ENCODE assay signal across 1 cellular context in the genomic region with DNA sequence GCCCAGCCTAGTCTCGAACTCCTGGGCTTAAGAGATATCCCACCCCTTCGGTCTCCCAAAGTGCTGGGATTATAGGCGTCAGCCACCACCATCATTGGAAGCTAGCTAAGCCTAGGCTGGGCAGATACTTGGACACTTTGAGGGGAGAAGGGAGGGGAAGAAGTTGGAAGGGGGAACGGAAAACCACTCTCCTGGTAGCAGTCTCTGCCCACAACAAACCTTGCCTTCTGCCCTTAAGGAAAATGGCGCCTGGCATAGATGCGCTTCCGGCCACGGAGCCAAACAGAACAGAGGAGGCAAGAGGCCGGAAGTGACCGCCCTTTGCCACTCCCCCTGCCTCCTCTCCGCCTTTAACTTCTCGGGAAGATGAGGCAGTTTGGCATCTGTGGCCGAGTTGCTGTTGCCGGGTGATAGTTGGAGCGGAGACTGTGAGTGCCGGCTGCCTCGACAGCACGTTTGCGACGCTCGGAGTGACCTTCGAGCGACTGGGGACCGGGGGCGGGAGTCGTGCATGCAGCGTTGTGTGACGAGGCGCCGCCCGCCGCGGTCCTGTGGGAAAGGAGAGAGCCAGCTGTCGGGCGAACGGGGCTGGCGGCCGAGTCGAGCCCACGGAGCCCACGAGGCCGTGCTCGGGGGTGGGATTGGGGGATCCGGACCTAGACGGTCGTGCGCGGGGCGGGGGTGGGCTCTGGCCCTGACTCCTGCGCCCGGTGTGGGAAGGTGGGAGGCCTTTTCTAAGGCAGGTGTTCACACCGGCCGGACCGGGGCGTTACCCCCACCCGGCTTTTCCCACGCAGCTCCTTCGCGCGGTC.
TF ChIP-seq lines count a peak whose summit lies in the region.

A gene (plus strand): TSS at position 327 of the 812 bp plus-strand sequence. CDS start 1,143 bp downstream, outside the sequence.

TF ChIP-seq in K562, 482 proteins besides CTCF, POLR2A, EP300 and RAD21 (continued from another document and continues in another):
- TF ChIP-seq, protein P1, sequence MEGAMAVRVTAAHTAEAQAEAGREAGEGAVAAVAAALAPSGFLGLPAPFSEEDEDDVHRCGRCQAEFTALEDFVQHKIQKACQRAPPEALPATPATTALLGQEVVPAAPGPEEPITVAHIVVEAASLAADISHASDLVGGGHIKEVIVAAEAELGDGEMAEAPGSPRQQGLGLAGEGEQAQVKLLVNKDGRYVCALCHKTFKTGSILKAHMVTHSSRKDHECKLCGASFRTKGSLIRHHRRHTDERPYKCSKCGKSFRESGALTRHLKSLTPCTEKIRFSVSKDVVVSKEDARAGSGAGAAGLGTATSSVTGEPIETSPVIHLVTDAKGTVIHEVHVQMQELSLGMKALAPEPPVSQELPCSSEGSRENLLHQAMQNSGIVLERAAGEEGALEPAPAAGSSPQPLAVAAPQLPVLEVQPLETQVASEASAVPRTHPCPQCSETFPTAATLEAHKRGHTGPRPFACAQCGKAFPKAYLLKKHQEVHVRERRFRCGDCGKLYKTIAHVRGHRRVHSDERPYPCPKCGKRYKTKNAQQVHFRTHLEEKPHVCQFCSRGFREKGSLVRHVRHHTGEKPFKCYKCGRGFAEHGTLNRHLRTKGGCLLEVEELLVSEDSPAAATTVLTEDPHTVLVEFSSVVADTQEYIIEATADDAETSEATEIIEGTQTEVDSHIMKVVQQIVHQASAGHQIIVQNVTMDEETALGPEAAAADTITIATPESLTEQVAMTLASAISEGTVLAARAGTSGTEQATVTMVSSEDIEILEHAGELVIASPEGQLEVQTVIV (CRISPR knock-in tag; IDR thresholded peaks at IDR 0.05; ENCODE audit: borderline replicate concordance): no peak
- TF ChIP-seq SAFB (IDR thresholded peaks at IDR 0.05; ENCODE audit: borderline replicate concordance, low read depth, low read length): peak; percentile 86
- peak; percentile 78 for TF ChIP-seq TBP (optimal IDR thresholded peaks at IDR 0.05; ENCODE audit: low read depth, low read length)
- TF ChIP-seq, protein P2, sequence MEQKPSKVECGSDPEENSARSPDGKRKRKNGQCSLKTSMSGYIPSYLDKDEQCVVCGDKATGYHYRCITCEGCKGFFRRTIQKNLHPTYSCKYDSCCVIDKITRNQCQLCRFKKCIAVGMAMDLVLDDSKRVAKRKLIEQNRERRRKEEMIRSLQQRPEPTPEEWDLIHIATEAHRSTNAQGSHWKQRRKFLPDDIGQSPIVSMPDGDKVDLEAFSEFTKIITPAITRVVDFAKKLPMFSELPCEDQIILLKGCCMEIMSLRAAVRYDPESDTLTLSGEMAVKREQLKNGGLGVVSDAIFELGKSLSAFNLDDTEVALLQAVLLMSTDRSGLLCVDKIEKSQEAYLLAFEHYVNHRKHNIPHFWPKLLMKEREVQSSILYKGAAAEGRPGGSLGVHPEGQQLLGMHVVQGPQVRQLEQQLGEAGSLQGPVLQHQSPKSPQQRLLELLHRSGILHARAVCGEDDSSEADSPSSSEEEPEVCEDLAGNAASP (IDR thresholded peaks at IDR 0.05): no peak
- TF ChIP-seq GATAD2B (IDR thresholded peaks at IDR 0.05; ENCODE audit: borderline replicate concordance): no peak
- no peak for TF ChIP-seq MEIS2 (IDR thresholded peaks at IDR 0.05; ENCODE audit: partially characterized antibody)
- no peak for TF ChIP-seq ELF2 (CRISPR knock-in tag; IDR thresholded peaks at IDR 0.05)
- TF ChIP-seq ZNF668 (CRISPR knock-in tag; IDR thresholded peaks at IDR 0.05): no peak
- no peak for TF ChIP-seq DDX20 (tag; IDR thresholded peaks at IDR 0.05; ENCODE audit: low read depth)
- TF ChIP-seq ZBTB1 (CRISPR knock-in tag; IDR thresholded peaks at IDR 0.05; ENCODE audit: borderline replicate concordance, low read depth): peak; percentile 31; the same call in 1 of the 2 replicates
- TF ChIP-seq ZNF561 (CRISPR knock-in tag; conservative IDR thresholded peaks at IDR 0.05): no peak
- TF ChIP-seq ZNF699 (CRISPR knock-in tag; IDR thresholded peaks at IDR 0.05; ENCODE audit: insufficient replicate concordance): no peak
- TF ChIP-seq KLF13 (tag; IDR thresholded peaks at IDR 0.05; ENCODE audit: borderline replicate concordance, low read depth): peak; percentile 41; the same call in 1 of the 2 replicates
- peak in 1 of 2 experiments; percentile 74; a peak in 1 of 3 replicates for TF ChIP-seq CBX3 (IDR thresholded peaks at IDR 0.05; ENCODE audit: borderline replicate concordance in 1 of 2, low read length in 2 of 2)
- no peak for TF ChIP-seq HNRNPL (IDR thresholded peaks at IDR 0.05; ENCODE audit: low read depth, low read length)
- peak; percentile 89 for TF ChIP-seq ETV1 (tag; conservative IDR thresholded peaks at IDR 0.05; ENCODE audit: low read depth)
- TF ChIP-seq, protein P3, sequence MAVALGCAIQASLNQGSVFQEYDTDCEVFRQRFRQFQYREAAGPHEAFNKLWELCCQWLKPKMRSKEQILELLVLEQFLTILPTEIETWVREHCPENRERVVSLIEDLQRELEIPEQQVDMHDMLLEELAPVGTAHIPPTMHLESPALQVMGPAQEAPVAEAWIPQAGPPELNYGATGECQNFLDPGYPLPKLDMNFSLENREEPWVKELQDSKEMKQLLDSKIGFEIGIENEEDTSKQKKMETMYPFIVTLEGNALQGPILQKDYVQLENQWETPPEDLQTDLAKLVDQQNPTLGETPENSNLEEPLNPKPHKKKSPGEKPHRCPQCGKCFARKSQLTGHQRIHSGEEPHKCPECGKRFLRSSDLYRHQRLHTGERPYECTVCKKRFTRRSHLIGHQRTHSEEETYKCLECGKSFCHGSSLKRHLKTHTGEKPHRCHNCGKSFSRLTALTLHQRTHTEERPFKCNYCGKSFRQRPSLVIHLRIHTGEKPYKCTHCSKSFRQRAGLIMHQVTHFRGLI (CRISPR knock-in tag; IDR thresholded peaks at IDR 0.05): no peak
- no peak for TF ChIP-seq ZNF780A (CRISPR knock-in tag; IDR thresholded peaks at IDR 0.05)
- TF ChIP-seq, protein P4, sequence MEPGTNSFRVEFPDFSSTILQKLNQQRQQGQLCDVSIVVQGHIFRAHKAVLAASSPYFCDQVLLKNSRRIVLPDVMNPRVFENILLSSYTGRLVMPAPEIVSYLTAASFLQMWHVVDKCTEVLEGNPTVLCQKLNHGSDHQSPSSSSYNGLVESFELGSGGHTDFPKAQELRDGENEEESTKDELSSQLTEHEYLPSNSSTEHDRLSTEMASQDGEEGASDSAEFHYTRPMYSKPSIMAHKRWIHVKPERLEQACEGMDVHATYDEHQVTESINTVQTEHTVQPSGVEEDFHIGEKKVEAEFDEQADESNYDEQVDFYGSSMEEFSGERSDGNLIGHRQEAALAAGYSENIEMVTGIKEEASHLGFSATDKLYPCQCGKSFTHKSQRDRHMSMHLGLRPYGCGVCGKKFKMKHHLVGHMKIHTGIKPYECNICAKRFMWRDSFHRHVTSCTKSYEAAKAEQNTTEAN (CRISPR knock-in tag; IDR thresholded peaks at IDR 0.05): no peak
- TF ChIP-seq, protein P5, sequence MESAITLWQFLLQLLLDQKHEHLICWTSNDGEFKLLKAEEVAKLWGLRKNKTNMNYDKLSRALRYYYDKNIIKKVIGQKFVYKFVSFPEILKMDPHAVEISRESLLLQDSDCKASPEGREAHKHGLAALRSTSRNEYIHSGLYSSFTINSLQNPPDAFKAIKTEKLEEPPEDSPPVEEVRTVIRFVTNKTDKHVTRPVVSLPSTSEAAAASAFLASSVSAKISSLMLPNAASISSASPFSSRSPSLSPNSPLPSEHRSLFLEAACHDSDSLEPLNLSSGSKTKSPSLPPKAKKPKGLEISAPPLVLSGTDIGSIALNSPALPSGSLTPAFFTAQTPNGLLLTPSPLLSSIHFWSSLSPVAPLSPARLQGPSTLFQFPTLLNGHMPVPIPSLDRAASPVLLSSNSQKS (CRISPR knock-in tag; IDR thresholded peaks at IDR 0.05): no peak
- no peak for TF ChIP-seq ZNF263 (CRISPR knock-in tag; IDR thresholded peaks at IDR 0.05; ENCODE audit: borderline replicate concordance)
- TF ChIP-seq CREB1 (IDR thresholded peaks at IDR 0.05): peak; percentile 58; the same call in 1 of the 2 replicates
- peak; percentile 80 for TF ChIP-seq CREB1 (CRISPR knock-in tag; IDR thresholded peaks at IDR 0.05)
- no peak for TF ChIP-seq ZNF121 (CRISPR knock-in tag; conservative IDR thresholded peaks at IDR 0.05)
- no peak for TF ChIP-seq ZKSCAN3 (CRISPR knock-in tag; IDR thresholded peaks at IDR 0.05)
- TF ChIP-seq ZNF24 (IDR thresholded peaks at IDR 0.05): no peak
- TF ChIP-seq, protein P6, sequence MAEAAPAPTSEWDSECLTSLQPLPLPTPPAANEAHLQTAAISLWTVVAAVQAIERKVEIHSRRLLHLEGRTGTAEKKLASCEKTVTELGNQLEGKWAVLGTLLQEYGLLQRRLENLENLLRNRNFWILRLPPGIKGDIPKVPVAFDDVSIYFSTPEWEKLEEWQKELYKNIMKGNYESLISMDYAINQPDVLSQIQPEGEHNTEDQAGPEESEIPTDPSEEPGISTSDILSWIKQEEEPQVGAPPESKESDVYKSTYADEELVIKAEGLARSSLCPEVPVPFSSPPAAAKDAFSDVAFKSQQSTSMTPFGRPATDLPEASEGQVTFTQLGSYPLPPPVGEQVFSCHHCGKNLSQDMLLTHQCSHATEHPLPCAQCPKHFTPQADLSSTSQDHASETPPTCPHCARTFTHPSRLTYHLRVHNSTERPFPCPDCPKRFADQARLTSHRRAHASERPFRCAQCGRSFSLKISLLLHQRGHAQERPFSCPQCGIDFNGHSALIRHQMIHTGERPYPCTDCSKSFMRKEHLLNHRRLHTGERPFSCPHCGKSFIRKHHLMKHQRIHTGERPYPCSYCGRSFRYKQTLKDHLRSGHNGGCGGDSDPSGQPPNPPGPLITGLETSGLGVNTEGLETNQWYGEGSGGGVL (CRISPR knock-in tag; IDR thresholded peaks at IDR 0.05): no peak
- no peak for TF ChIP-seq HEY1 (CRISPR knock-in tag; IDR thresholded peaks at IDR 0.05; ENCODE audit: borderline replicate concordance)
- TF ChIP-seq, protein P7, sequence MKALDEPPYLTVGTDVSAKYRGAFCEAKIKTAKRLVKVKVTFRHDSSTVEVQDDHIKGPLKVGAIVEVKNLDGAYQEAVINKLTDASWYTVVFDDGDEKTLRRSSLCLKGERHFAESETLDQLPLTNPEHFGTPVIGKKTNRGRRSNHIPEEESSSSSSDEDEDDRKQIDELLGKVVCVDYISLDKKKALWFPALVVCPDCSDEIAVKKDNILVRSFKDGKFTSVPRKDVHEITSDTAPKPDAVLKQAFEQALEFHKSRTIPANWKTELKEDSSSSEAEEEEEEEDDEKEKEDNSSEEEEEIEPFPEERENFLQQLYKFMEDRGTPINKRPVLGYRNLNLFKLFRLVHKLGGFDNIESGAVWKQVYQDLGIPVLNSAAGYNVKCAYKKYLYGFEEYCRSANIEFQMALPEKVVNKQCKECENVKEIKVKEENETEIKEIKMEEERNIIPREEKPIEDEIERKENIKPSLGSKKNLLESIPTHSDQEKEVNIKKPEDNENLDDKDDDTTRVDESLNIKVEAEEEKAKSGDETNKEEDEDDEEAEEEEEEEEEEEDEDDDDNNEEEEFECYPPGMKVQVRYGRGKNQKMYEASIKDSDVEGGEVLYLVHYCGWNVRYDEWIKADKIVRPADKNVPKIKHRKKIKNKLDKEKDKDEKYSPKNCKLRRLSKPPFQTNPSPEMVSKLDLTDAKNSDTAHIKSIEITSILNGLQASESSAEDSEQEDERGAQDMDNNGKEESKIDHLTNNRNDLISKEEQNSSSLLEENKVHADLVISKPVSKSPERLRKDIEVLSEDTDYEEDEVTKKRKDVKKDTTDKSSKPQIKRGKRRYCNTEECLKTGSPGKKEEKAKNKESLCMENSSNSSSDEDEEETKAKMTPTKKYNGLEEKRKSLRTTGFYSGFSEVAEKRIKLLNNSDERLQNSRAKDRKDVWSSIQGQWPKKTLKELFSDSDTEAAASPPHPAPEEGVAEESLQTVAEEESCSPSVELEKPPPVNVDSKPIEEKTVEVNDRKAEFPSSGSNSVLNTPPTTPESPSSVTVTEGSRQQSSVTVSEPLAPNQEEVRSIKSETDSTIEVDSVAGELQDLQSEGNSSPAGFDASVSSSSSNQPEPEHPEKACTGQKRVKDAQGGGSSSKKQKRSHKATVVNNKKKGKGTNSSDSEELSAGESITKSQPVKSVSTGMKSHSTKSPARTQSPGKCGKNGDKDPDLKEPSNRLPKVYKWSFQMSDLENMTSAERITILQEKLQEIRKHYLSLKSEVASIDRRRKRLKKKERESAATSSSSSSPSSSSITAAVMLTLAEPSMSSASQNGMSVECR (CRISPR knock-in tag; IDR thresholded peaks at IDR 0.05): peak; percentile 53; the same call in 1 of the 2 replicates
- TF ChIP-seq KAT8 (IDR thresholded peaks at IDR 0.05; ENCODE audit: low read depth): no peak
- TF ChIP-seq POLR3A (IDR thresholded peaks at IDR 0.05; ENCODE audit: borderline replicate concordance, extremely low read depth, insufficient read depth, insufficient read length): no peak
- TF ChIP-seq, protein P8, sequence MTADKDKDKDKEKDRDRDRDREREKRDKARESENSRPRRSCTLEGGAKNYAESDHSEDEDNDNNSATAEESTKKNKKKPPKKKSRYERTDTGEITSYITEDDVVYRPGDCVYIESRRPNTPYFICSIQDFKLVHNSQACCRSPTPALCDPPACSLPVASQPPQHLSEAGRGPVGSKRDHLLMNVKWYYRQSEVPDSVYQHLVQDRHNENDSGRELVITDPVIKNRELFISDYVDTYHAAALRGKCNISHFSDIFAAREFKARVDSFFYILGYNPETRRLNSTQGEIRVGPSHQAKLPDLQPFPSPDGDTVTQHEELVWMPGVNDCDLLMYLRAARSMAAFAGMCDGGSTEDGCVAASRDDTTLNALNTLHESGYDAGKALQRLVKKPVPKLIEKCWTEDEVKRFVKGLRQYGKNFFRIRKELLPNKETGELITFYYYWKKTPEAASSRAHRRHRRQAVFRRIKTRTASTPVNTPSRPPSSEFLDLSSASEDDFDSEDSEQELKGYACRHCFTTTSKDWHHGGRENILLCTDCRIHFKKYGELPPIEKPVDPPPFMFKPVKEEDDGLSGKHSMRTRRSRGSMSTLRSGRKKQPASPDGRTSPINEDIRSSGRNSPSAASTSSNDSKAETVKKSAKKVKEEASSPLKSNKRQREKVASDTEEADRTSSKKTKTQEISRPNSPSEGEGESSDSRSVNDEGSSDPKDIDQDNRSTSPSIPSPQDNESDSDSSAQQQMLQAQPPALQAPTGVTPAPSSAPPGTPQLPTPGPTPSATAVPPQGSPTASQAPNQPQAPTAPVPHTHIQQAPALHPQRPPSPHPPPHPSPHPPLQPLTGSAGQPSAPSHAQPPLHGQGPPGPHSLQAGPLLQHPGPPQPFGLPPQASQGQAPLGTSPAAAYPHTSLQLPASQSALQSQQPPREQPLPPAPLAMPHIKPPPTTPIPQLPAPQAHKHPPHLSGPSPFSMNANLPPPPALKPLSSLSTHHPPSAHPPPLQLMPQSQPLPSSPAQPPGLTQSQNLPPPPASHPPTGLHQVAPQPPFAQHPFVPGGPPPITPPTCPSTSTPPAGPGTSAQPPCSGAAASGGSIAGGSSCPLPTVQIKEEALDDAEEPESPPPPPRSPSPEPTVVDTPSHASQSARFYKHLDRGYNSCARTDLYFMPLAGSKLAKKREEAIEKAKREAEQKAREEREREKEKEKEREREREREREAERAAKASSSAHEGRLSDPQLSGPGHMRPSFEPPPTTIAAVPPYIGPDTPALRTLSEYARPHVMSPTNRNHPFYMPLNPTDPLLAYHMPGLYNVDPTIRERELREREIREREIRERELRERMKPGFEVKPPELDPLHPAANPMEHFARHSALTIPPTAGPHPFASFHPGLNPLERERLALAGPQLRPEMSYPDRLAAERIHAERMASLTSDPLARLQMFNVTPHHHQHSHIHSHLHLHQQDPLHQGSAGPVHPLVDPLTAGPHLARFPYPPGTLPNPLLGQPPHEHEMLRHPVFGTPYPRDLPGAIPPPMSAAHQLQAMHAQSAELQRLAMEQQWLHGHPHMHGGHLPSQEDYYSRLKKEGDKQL (CRISPR knock-in tag; IDR thresholded peaks at IDR 0.05; ENCODE audit: borderline replicate concordance): no peak
- TF ChIP-seq ZNF232 (CRISPR knock-in tag; IDR thresholded peaks at IDR 0.05): 0 out of 2 replicates have a peak, but pooled peaks have one; percentile 50
